ENCODE assay signal across 15 cellular contexts in the genomic region with DNA sequence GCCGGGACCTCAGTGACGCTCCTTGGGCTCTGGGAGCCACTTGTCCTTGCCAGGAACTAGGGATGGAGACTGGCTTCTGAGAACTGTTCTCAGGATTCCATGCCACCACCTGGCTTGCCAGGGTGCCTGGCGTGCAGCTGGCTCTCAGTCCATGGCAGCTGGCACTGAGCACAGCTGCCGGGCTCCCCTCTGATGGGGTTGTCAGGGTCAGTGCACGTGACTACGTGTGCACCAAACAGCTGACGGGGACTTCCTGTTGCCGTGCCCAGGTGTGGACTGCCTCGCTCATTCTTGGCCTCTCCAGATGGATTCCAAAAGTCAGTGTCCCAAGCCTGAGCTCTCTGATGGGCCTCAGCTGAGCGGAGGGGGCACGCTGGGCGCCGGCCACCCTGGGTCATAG. TPM values are rescaled to one million over a fixed set of nuclear protein-coding genes. Genes with fewer than 3 reads are reported as not detected.
DNase-seq lines count a peak whose midpoint lies in the region.
"Had no signal": no experiment of that assay in that cellular context is flagged by ENCODE, and none has a peak within 500 bp of the region (broad histone marks: within the 10 kb centered on the region; RNA-seq: fewer than 3 reads in every experiment).

No MANE protein-coding gene starts in this region.

- DNase-seq in DMS53 (lab: John Stamatoyannopoulos, UW) (peak; percentile 61), DMS53 treated with DMSO at 0.1 percent for 48 hours (lab: John Stamatoyannopoulos, UW; ENCODE audit: unreplicated experiment) (no peak), COLO668 (lab: John Stamatoyannopoulos, UW; ENCODE audit: unreplicated experiment) (peak; percentile 52), NCI-H2196 (lab: John Stamatoyannopoulos, UW; ENCODE audit: unreplicated experiment) (peak; percentile 81), SHP77 (lab: John Stamatoyannopoulos, UW) (peak; percentile 43 to 82), AML-193 (lab: John Stamatoyannopoulos, UW) (no peak), ureter (ENCODE audit: low spot score) (no peak), NCI-H2081 treated with DMSO at 0.1 percent for 48 hours (lab: John Stamatoyannopoulos, UW) (no peak)
- DNase-seq: KG1, NCI-H1436 treated with DMSO at 0.1 percent for 48 hours, T-helper 9 cell had no signal

RNA-seq across cellular contexts. Expression of a gene that starts 9.4 kb away (rescaled TPM):
- total RNA-seq in ureter, result 0.83 TPM
- total RNA-seq: A172, MCF 10A, RPMI7951, SK-MEL-5 had no signal

RNA-seq across cellular contexts. Expression of a gene that starts 12.1 kb away (rescaled TPM):
- not detected for total RNA-seq in ureter
- total RNA-seq: A172, MCF 10A, RPMI7951, SK-MEL-5 had no signal

RNA-seq across cellular contexts. Expression of a gene that starts 48.3 kb away (rescaled TPM):
- total RNA-seq in ureter, result not detected
- total RNA-seq: A172, MCF 10A, RPMI7951, SK-MEL-5 had no signal

Comparison
In these comparisons a context has a peak if more than half of its experiments do, and no peak if none do; other contexts are left out.
1. DNase-seq: peak in DMS53 (single experiment), COLO668 (single experiment), NCI-H2196 (single experiment) and SHP77 (2 of 2); none in DMS53 treated with DMSO at 0.1 percent for 48 hours (single experiment), AML-193 (0 of 2), ureter (single experiment) and NCI-H2081 treated with DMSO at 0.1 percent for 48 hours (single experiment).